Comparison of ENCODE assay signal across 22 cellular contexts in the genomic region with DNA sequence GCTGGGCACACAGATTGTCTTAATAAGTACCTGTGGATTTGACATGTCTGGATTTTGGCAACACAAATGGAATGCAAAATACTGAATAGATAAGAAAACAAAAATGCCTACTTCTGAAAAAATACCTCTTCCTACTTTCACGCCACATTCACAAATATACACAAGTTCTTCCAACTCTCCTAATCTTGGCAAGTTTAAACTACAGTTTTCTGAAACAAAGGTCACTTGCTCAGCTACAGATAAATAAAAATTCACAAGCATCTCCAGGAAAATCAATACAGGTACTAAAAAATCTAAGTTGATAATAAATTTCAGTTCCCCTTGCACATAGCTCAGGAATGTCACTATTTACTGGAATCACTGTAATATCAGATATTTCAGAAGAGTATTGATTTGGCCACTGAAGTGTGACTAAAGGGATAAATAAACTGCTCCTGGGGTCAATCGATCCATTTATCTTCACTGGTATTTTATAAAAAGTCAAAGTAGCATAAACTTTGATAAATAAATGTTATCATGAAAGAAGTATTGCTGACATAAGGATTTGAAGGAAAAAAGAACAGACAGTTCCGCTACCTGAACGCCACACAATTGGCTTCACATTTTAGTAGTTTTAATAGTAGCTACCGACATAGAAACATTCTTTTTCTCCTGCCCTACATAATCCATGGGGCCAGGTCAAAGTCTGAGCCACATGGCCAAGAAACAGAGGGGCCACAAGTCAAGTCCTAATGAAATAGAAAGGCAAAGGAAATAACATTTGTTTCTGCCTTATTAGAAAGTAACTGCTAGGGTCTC.
DNase-seq lines count a peak whose midpoint lies in the region; ATAC-seq and TF ChIP-seq lines count a peak whose summit lies in the region.
"Had no signal": no experiment of that assay in that cellular context is flagged by ENCODE, and none has a peak within 500 bp of the region (broad histone marks: within the 10 kb centered on the region; RNA-seq: fewer than 3 reads in every experiment).

No MANE protein-coding gene starts in this region.

- H3K4me1 ChIP-seq in Loucy (ENCODE audit: insufficient read depth, low read length, poor library complexity, severe bottlenecking), result peaks cover 24% of the 10 kb centered on the region
- H3K4me1 ChIP-seq: HAP-1, SJCRH30 had no signal

- H3K27ac Mint-ChIP-seq in endothelial cell (ENCODE audit: unreplicated experiment), result no peak overlapping the region
- H3K27ac Mint-ChIP-seq in nephron, result peak overlapping the region; percentile 21 to 40 (median 30)
- H3K27ac Mint-ChIP-seq in stimulated activated naive B cell treated with anti-CD40 and anti-IgM and Interleukin-4, amounts not matched to agents 10 μg/mL and 1 μg/mL and 100 μg/mL, for 72 hours, result peak overlapping the region; percentile 16
- H3K27ac Mint-ChIP-seq: CD8-positive, alpha-beta memory T cell; GM23338 had no signal

- no peaks in the 10 kb centered on the region for H4K20me1 ChIP-seq in Loucy (ENCODE audit: insufficient read depth, low read length, poor library complexity, severe bottlenecking)

- peak overlapping the region; percentile 27 for H3K4me3 Mint-ChIP-seq in endothelial cell (ENCODE audit: unreplicated experiment)
- no peak overlapping the region for H3K4me3 Mint-ChIP-seq in nephron
- no peak overlapping the region for H3K4me3 Mint-ChIP-seq in stimulated activated naive B cell treated with anti-CD40 and anti-IgM and Interleukin-4, amounts not matched to agents 10 μg/mL and 1 μg/mL and 100 μg/mL, for 72 hours
- H3K4me3 Mint-ChIP-seq: CD8-positive, alpha-beta memory T cell; GM23338 had no signal

- H3K4me3 ChIP-seq in Loucy (ENCODE audit: low read length, poor library complexity, severe bottlenecking) (no peak overlapping the region), dorsolateral prefrontal cortex (no peak overlapping the region)
- H3K4me3 ChIP-seq: GM23338, HAP-1, SJCRH30 had no signal

- ATAC-seq in stimulated activated naive B cell treated with anti-CD40 and anti-IgM and Interleukin-4, amounts not matched to agents 10 μg/mL and 1 μg/mL and 100 μg/mL, for 72 hours (replicated peaks), result no peak
- ATAC-seq: GM23338, Panc1 had no signal

- CTCF ChIA-PET in HEK293T (lab: Yijun Ruan, JAX), result interaction anchor here (0.6 kb wide), 1 partner anchor 55 kb away, joined by 3 read pairs; no protein-coding TSS in a partner anchor

- H3K9me3 Mint-ChIP-seq in endothelial cell (ENCODE audit: unreplicated experiment) (no peaks in the 10 kb centered on the region), nephron (no peaks in the 10 kb centered on the region)
- no peaks in the 10 kb centered on the region for H3K9me3 Mint-ChIP-seq in stimulated activated naive B cell treated with anti-CD40 and anti-IgM and Interleukin-4, amounts not matched to agents 10 μg/mL and 1 μg/mL and 100 μg/mL, for 72 hours
- H3K9me3 Mint-ChIP-seq: CD8-positive, alpha-beta memory T cell; GM23338 had no signal

- H3K9me3 ChIP-seq in Loucy (ENCODE audit: insufficient read depth, low read depth, low read length), result no peaks in the 10 kb centered on the region
- H3K9me3 ChIP-seq: HAP-1, SJCRH30 had no signal

- TF ChIP-seq CTCF in Loucy (conservative IDR thresholded peaks at IDR 0.05; ENCODE audit: low read length) (no peak), endothelial cell (IDR thresholded peaks at IDR 0.05; ENCODE audit: unreplicated experiment) (no peak), nephron (IDR thresholded peaks at IDR 0.05; ENCODE audit: unreplicated experiment in 3 of 3) (no peak), dorsolateral prefrontal cortex (IDR thresholded peaks at IDR 0.05 in 54 of 56, conservative IDR thresholded peaks at IDR 0.05 in 2 of 56; ENCODE audit: low read depth in 1 of 56, partially characterized antibody in 56 of 56) (no peak)

- no peaks in the 10 kb centered on the region for H3K9me2 ChIP-seq in Loucy (replicated peaks; ENCODE audit: low read depth, low read length)

- no peak for DNase-seq in endothelial cell (ENCODE audit: low spot score)
- DNase-seq in stimulated activated naive B cell treated with anti-CD40 and anti-IgM and Interleukin-4, amounts not matched to agents 10 μg/mL and 1 μg/mL and 100 μg/mL, for 72 hours, result no peak
- no peak for DNase-seq in dorsolateral prefrontal cortex
- no peak for DNase-seq in activated effector memory CD4-positive, alpha-beta T cell treated with anti-CD3 and anti-CD28 coated beads, Interleukin-2, amount 50 U/mL, for 16 hours
- DNase-seq in HEK293T (ENCODE audit: extremely low spot score), result no peak
- DNase-seq: Calu3; CD8-positive, alpha-beta memory T cell; DMS153; KG1; NCI-H1105 treated with DMSO at 0.1 percent for 48 hours; NCI-H2081; NCI-H2171 treated with DMSO at 0.1 percent for 48 hours; NCI-H524 treated with DMSO at 0.1 percent for 48 hours; NCI-H82; SJCRH30 had no signal

- POLR2A ChIA-PET in HEK293T (lab: Yijun Ruan, JAX), result no interaction called here

- no peaks in the 10 kb centered on the region for H3K36me3 ChIP-seq in Loucy (ENCODE audit: insufficient read depth, low read length)
- H3K36me3 ChIP-seq: HAP-1, SJCRH30 had no signal

- no peak overlapping the region for H3K9ac ChIP-seq in Loucy (ENCODE audit: low read depth, low read length, poor library complexity, severe bottlenecking)

- intact Hi-C loops in dorsolateral prefrontal cortex (cut with DNase I), result no loop called here

- H3K27me3 ChIP-seq in Loucy (ENCODE audit: insufficient read depth, low read length, poor library complexity, severe bottlenecking) (no peaks in the 10 kb centered on the region), dorsolateral prefrontal cortex (no peaks in the 10 kb centered on the region)

- peaks cover 21% of the 10 kb centered on the region for H3K4me1 Mint-ChIP-seq in endothelial cell (ENCODE audit: unreplicated experiment)
- peaks cover 43% of the 10 kb centered on the region for H3K4me1 Mint-ChIP-seq in nephron
- peaks cover 30 to 33% of the 10 kb centered on the region in 2 donors for H3K4me1 Mint-ChIP-seq in stimulated activated naive B cell treated with anti-CD40 and anti-IgM and Interleukin-4, amounts not matched to agents 10 μg/mL and 1 μg/mL and 100 μg/mL, for 72 hours
- H3K4me1 Mint-ChIP-seq: CD8-positive, alpha-beta memory T cell had no signal

- H3K27ac ChIP-seq in dorsolateral prefrontal cortex, result no peak overlapping the region
- H3K27ac ChIP-seq: C4-2B, HL-60, SJCRH30 had no signal

- no peaks in the 10 kb centered on the region for H3K36me3 Mint-ChIP-seq in endothelial cell (ENCODE audit: low read depth, unreplicated experiment)
- H3K36me3 Mint-ChIP-seq in nephron (ENCODE audit: low read depth), result peaks cover 28% of the 10 kb centered on the region
- peaks cover 23 to 45% of the 10 kb centered on the region in 2 donors for H3K36me3 Mint-ChIP-seq in stimulated activated naive B cell treated with anti-CD40 and anti-IgM and Interleukin-4, amounts not matched to agents 10 μg/mL and 1 μg/mL and 100 μg/mL, for 72 hours
- H3K36me3 Mint-ChIP-seq: CD8-positive, alpha-beta memory T cell had no signal

- peak overlapping the region; percentile 40 for H3K4me2 ChIP-seq in Loucy (ENCODE audit: low read depth, low read length, poor library complexity, severe bottlenecking)
- H3K4me2 ChIP-seq: GM23338 had no signal

- no peaks in the 10 kb centered on the region for H3F3A ChIP-seq in Loucy (ENCODE audit: low read depth)

- no peaks in the 10 kb centered on the region for H3K79me2 ChIP-seq in Loucy (ENCODE audit: insufficient read depth, low read length)

- no peak overlapping the region for H2AFZ ChIP-seq in Loucy (ENCODE audit: low read length)
- H2AFZ ChIP-seq: GM23338 had no signal

- H3K27me3 Mint-ChIP-seq in endothelial cell (ENCODE audit: unreplicated experiment), result peaks cover 5% of the 10 kb centered on the region
- no peaks in the 10 kb centered on the region for H3K27me3 Mint-ChIP-seq in nephron (ENCODE audit: low read depth)
- no peaks in the 10 kb centered on the region for H3K27me3 Mint-ChIP-seq in stimulated activated naive B cell treated with anti-CD40 and anti-IgM and Interleukin-4, amounts not matched to agents 10 μg/mL and 1 μg/mL and 100 μg/mL, for 72 hours

TF ChIP-seq in HEK293T, 16 proteins besides CTCF, POLR2A, EP300 and RAD21:
- TF ChIP-seq NFRKB (IDR thresholded peaks at IDR 0.05) (no peak), L3MBTL2 (conservative IDR thresholded peaks at IDR 0.05) (no peak), TARDBP (IDR thresholded peaks at IDR 0.05) (no peak), HDGF (IDR thresholded peaks at IDR 0.05; ENCODE audit: borderline replicate concordance) (no peak), CTBP1 (IDR thresholded peaks at IDR 0.05; ENCODE audit: borderline replicate concordance) (no peak), LEF1 (IDR thresholded peaks at IDR 0.05; ENCODE audit: borderline replicate concordance) (no peak), FOXK2 (IDR thresholded peaks at IDR 0.05) (no peak), SUZ12 (IDR thresholded peaks at IDR 0.05) (no peak), ZNF384 (IDR thresholded peaks at IDR 0.05) (no peak), ELF4 (IDR thresholded peaks at IDR 0.05) (no peak), FOXA1 (IDR thresholded peaks at IDR 0.05) (no peak), BHLHE40 (IDR thresholded peaks at IDR 0.05; ENCODE audit: borderline replicate concordance) (no peak), FOXM1 (IDR thresholded peaks at IDR 0.05; ENCODE audit: borderline replicate concordance) (no peak), ARNT (IDR thresholded peaks at IDR 0.05) (no peak), SP1 (IDR thresholded peaks at IDR 0.05) (no peak)
- TF ChIP-seq, protein P1, sequence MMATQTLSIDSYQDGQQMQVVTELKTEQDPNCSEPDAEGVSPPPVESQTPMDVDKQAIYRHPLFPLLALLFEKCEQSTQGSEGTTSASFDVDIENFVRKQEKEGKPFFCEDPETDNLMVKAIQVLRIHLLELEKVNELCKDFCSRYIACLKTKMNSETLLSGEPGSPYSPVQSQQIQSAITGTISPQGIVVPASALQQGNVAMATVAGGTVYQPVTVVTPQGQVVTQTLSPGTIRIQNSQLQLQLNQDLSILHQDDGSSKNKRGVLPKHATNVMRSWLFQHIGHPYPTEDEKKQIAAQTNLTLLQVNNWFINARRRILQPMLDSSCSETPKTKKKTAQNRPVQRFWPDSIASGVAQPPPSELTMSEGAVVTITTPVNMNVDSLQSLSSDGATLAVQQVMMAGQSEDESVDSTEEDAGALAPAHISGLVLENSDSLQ (IDR thresholded peaks at IDR 0.05), result no peak
